20 cellular contexts compared by ENCODE assay signal in the genomic region with DNA sequence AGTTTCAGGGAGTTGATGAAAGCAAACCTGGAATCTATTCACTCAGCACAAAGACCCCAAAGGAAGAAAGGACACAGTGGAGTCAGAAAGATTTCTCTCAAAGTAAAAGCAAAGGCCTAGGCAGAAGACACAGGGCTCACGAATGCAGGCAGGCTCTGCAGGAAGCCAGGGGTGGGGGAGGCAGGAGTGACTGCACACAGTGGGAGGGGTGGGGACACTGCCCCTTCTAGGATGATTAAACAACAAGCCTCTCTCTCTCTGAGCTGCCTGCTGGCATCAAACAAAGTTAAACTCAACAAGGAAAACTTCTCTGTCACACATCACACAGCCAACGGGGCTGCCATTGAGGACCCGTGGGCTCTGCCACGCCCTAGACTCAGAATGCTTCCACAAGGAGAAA.
"Had no signal": no experiment of that assay in that cellular context is flagged by ENCODE, and none has a peak within 500 bp of the region (broad histone marks: within the 10 kb centered on the region; RNA-seq: fewer than 3 reads in every experiment).

No MANE protein-coding gene starts in this region.

- H3K36me3 Mint-ChIP-seq: stimulated activated effector memory CD8-positive, alpha-beta T cell treated with anti-CD3 and anti-CD28 coated beads, Interleukin-12 subunit alpha, Interleukin-12 subunit beta, amount 100 ng/mL, for 72 hours had no signal

- H3K4me3 Mint-ChIP-seq: activated CD4-positive, alpha-beta T cell treated with anti-CD3 and anti-CD28 coated beads, Interleukin-2, amount 10 ng/mL, durations not matched to agents 7 days and 5 days; activated CD8-positive, alpha-beta T cell treated with anti-CD3 and anti-CD28 coated beads, Interleukin-2, amount 10 ng/mL, durations not matched to agents 7 days and 5 days; activated naive CD4-positive, alpha-beta T cell treated with anti-CD3 and anti-CD28 coated beads for 36 hours; activated naive CD8-positive, alpha-beta T cell treated with anti-CD3 and anti-CD28 coated beads, Interleukin-2, amount 50 U/mL, for 24 hours; activated T-cell treated with anti-CD3 and anti-CD28 coated beads, Interleukin-2, amount 50 U/mL, for 24 hours; dendritic cell treated with granulocyte-macrophage colony-stimulating factor and Interleukin-4, amounts not matched to agents 40 ng/mL and 50 ng/mL, for 4 days; effector memory CD8-positive, alpha-beta T cell; memory B cell; naive thymus-derived CD4-positive, alpha-beta T cell; stimulated activated effector memory CD8-positive, alpha-beta T cell treated with anti-CD3 and anti-CD28 coated beads, Interleukin-12 subunit alpha, Interleukin-12 subunit beta, amount 100 ng/mL, for 72 hours had no signal

- H3K27me3 Mint-ChIP-seq: activated CD4-positive, alpha-beta T cell treated with anti-CD3 and anti-CD28 coated beads, Interleukin-2, amount 10 ng/mL, durations not matched to agents 7 days and 5 days; activated naive CD8-positive, alpha-beta T cell treated with anti-CD3 and anti-CD28 coated beads, Interleukin-2, amount 50 U/mL, for 24 hours; activated T-cell treated with anti-CD3 and anti-CD28 coated beads, Interleukin-2, amount 50 U/mL, for 24 hours; dendritic cell treated with granulocyte-macrophage colony-stimulating factor and Interleukin-4, amounts not matched to agents 40 ng/mL and 50 ng/mL, for 4 days; effector memory CD8-positive, alpha-beta T cell; memory B cell; naive thymus-derived CD4-positive, alpha-beta T cell had no signal

- H3K27ac Mint-ChIP-seq: activated CD4-positive, alpha-beta T cell treated with anti-CD3 and anti-CD28 coated beads, Interleukin-2, amount 10 ng/mL, durations not matched to agents 7 days and 5 days; activated CD8-positive, alpha-beta T cell treated with anti-CD3 and anti-CD28 coated beads, Interleukin-2, amount 10 ng/mL, durations not matched to agents 7 days and 5 days; activated naive CD4-positive, alpha-beta T cell treated with anti-CD3 and anti-CD28 coated beads for 36 hours; activated naive CD8-positive, alpha-beta T cell treated with anti-CD3 and anti-CD28 coated beads, Interleukin-2, amount 50 U/mL, for 24 hours; activated T-cell treated with anti-CD3 and anti-CD28 coated beads, Interleukin-2, amount 50 U/mL, for 24 hours; activated T-helper 2 cell treated with anti-CD3 and anti-CD28 coated beads, Interferon-gamma antibody, Interleukin-2, Interleukin-4, amounts not matched to agents 10 μg/mL and 5 μg/mL and 100 μg/mL, durations not matched to agents 14 hours and 24 hours and 36 hours; dendritic cell treated with granulocyte-macrophage colony-stimulating factor and Interleukin-4, amounts not matched to agents 40 ng/mL and 50 ng/mL, for 4 days; memory B cell; stimulated activated effector memory CD8-positive, alpha-beta T cell treated with anti-CD3 and anti-CD28 coated beads, Interleukin-12 subunit alpha, Interleukin-12 subunit beta, amount 100 ng/mL, for 72 hours had no signal

- ATAC-seq: activated CD4-positive, CD25-positive, alpha-beta regulatory T cell treated with anti-CD3 and anti-CD28 coated beads, Interleukin-2, amount 50 U/mL, for 24 hours; activated CD8-positive, alpha-beta T cell treated with anti-CD3 and anti-CD28 coated beads, Interleukin-2, amount 10 ng/mL, durations not matched to agents 7 days and 5 days; activated naive CD8-positive, alpha-beta T cell treated with anti-CD3 and anti-CD28 coated beads, Interleukin-2, amount 50 U/mL, for 24 hours; effector memory CD8-positive, alpha-beta T cell; naive thymus-derived CD4-positive, alpha-beta T cell; sciatic nerve; stimulated activated effector memory CD8-positive, alpha-beta T cell treated with anti-CD3 and anti-CD28 coated beads, Interleukin-12 subunit alpha, Interleukin-12 subunit beta, amount 100 ng/mL, for 72 hours had no signal

- DNase-seq: activated CD4-positive, alpha-beta T cell treated with anti-CD3 and anti-CD28 coated beads, Interleukin-2, amount 10 ng/mL, durations not matched to agents 7 days and 5 days; activated CD8-positive, alpha-beta T cell treated with anti-CD3 and anti-CD28 coated beads, Interleukin-2, amount 10 ng/mL, durations not matched to agents 7 days and 5 days; activated naive CD4-positive, alpha-beta T cell treated with anti-CD3 and anti-CD28 coated beads for 36 hours; activated naive CD8-positive, alpha-beta T cell treated with anti-CD3 and anti-CD28 coated beads, Interleukin-2, amount 50 U/mL, for 24 hours; activated T-cell treated with anti-CD3 and anti-CD28 coated beads, Interleukin-2, amount 50 U/mL, for 24 hours; anterior cingulate cortex; effector memory CD8-positive, alpha-beta T cell; foreskin melanocyte; left ventricle myocardium inferior; naive thymus-derived CD4-positive, alpha-beta T cell; stimulated activated CD4-positive, alpha-beta T cell treated with anti-CD3 and anti-CD28 coated beads, Interleukin-4, amount 100 ng/mL, for 24 hours; T1000; testis; upper lobe of left lung had no signal

- H3K27me3 ChIP-seq: testis, upper lobe of left lung had no signal

- H3K9me3 ChIP-seq: testis, upper lobe of left lung had no signal

- H3K9me3 Mint-ChIP-seq: activated naive CD4-positive, alpha-beta T cell treated with anti-CD3 and anti-CD28 coated beads for 36 hours; activated T-helper 2 cell treated with anti-CD3 and anti-CD28 coated beads, Interferon-gamma antibody, Interleukin-2, Interleukin-4, amounts not matched to agents 10 μg/mL and 5 μg/mL and 100 μg/mL, durations not matched to agents 14 hours and 24 hours and 36 hours; dendritic cell treated with granulocyte-macrophage colony-stimulating factor and Interleukin-4, amounts not matched to agents 40 ng/mL and 50 ng/mL, for 4 days; effector memory CD8-positive, alpha-beta T cell; memory B cell; stimulated activated effector memory CD8-positive, alpha-beta T cell treated with anti-CD3 and anti-CD28 coated beads, Interleukin-12 subunit alpha, Interleukin-12 subunit beta, amount 100 ng/mL, for 72 hours had no signal

- H3K4me1 ChIP-seq: testis had no signal

- H3K4me3 ChIP-seq: left ventricle myocardium inferior, testis, upper lobe of left lung had no signal

- H3K27ac ChIP-seq: left ventricle myocardium inferior, testis, upper lobe of left lung had no signal
